Comparison of ENCODE assay signal across 8 cellular contexts in genomic region chr15:75738647-75739325, GRCh38. TPM values are rescaled to one million over a fixed set of nuclear protein-coding genes. Genes with fewer than 3 reads are reported as not detected.
DNase-seq lines count a peak whose midpoint lies in the region; ATAC-seq, FAIRE-seq and TF ChIP-seq lines count a peak whose summit lies in the region.

No MANE protein-coding gene starts in this region.

- DNase-seq in H54 (ENCODE audit: insufficient read length, low spot score) (peak; percentile 85), fibroblast of the aortic adventitia (ENCODE audit: low read depth) (peak; percentile 82)
- peak; percentile 80 for DNase-seq in activated effector memory CD4-positive, alpha-beta T cell treated with Interleukin-2 at 50 U/mL for 16 hours
- peak; percentile 92 for DNase-seq in stimulated activated naive CD8-positive, alpha-beta T cell treated with anti-CD3 and anti-CD28 coated beads, Interleukin-15, Interleukin-2, amounts not matched to agents 100 U/mL and 50 U/mL, for 24 hours

- H4K20me1 ChIP-seq in DOHH2 (ENCODE audit: control insufficient read depth, insufficient read depth, low read depth, low read length) (no peaks in the 10 kb centered on the region), Loucy (ENCODE audit: insufficient read depth, low read length, poor library complexity, severe bottlenecking) (no peaks in the 10 kb centered on the region), neural cell (ENCODE audit: insufficient read depth) (no peaks in the 10 kb centered on the region)

- TF ChIP-seq CTCF in DOHH2 (IDR thresholded peaks at IDR 0.05; ENCODE audit: low read depth, low read length, poor library complexity, severe bottlenecking) (no peak), Loucy (conservative IDR thresholded peaks at IDR 0.05; ENCODE audit: low read length) (no peak), fibroblast of the aortic adventitia (IDR thresholded peaks at IDR 0.05; ENCODE audit: insufficient read depth, low read length) (no peak), neural cell (IDR thresholded peaks at IDR 0.05; ENCODE audit: poor library complexity, severe bottlenecking) (no peak)

- peak; percentile 99 for ATAC-seq in stimulated activated naive CD8-positive, alpha-beta T cell treated with anti-CD3 and anti-CD28 coated beads, Interleukin-15, Interleukin-2, amounts not matched to agents 100 U/mL and 50 U/mL, for 24 hours

- 0 out of 2 replicates have a peak, but pooled peaks cover 5% of the 10 kb centered on the region for H3K27me3 ChIP-seq in DOHH2 (ENCODE audit: control insufficient read depth, low read length)
- H3K27me3 ChIP-seq in Loucy (ENCODE audit: insufficient read depth, low read length, poor library complexity, severe bottlenecking): no peaks in the 10 kb centered on the region
- peaks cover 16% of the 10 kb centered on the region for H3K27me3 ChIP-seq in neural cell (ENCODE audit: insufficient read depth, low read depth, low read length)

- TF ChIP-seq RAD21 in neural cell (conservative IDR thresholded peaks at IDR 0.05): no peak

- H3K9me2 ChIP-seq in DOHH2 (replicated peaks; ENCODE audit: control insufficient read depth, low read length): no peaks in the 10 kb centered on the region
- H3K9me2 ChIP-seq in Loucy (replicated peaks; ENCODE audit: low read depth, low read length): no peaks in the 10 kb centered on the region
- no peaks in the 10 kb centered on the region for H3K9me2 ChIP-seq in neural cell (ENCODE audit: insufficient read depth, low read length)

- peaks cover 16% of the 10 kb centered on the region for H3K4me1 ChIP-seq in DOHH2 (ENCODE audit: control insufficient read depth, low read length)
- H3K4me1 ChIP-seq in Loucy (ENCODE audit: insufficient read depth, low read length, poor library complexity, severe bottlenecking): peaks cover 7% of the 10 kb centered on the region

- H3K9me3 ChIP-seq in DOHH2 (ENCODE audit: control insufficient read depth, insufficient read depth, low read length) (no peaks in the 10 kb centered on the region), Loucy (ENCODE audit: insufficient read depth, low read depth, low read length) (no peaks in the 10 kb centered on the region), neural cell (ENCODE audit: low read length) (no peaks in the 10 kb centered on the region)

- H3K9ac ChIP-seq in Loucy (ENCODE audit: low read depth, low read length, poor library complexity, severe bottlenecking) (peak overlapping the region; percentile 73), neural cell (ENCODE audit: low read length) (peak overlapping the region; percentile 66)

- H3K4me3 ChIP-seq in DOHH2 (ENCODE audit: low read length) (peak overlapping the region; percentile 96), Loucy (ENCODE audit: low read length, poor library complexity, severe bottlenecking) (peak overlapping the region; percentile 91), fibroblast of the aortic adventitia (ENCODE audit: low read depth, low read length) (peak overlapping the region; percentile 71), neural cell (ENCODE audit: low read length) (peak overlapping the region; percentile 75)

- H3K36me3 ChIP-seq in DOHH2 (ENCODE audit: control insufficient read depth, low read length): no peaks in the 10 kb centered on the region
- H3K36me3 ChIP-seq in Loucy (ENCODE audit: insufficient read depth, low read length): no peaks in the 10 kb centered on the region
- H3K36me3 ChIP-seq in neural cell (ENCODE audit: insufficient read depth, low read length): no peaks in the 10 kb centered on the region

- H3K79me2 ChIP-seq in DOHH2 (ENCODE audit: control insufficient read depth, low read length): no peaks in the 10 kb centered on the region
- no peaks in the 10 kb centered on the region for H3K79me2 ChIP-seq in Loucy (ENCODE audit: insufficient read depth, low read length)
- no peaks in the 10 kb centered on the region for H3K79me2 ChIP-seq in neural cell (replicated peaks; ENCODE audit: insufficient read depth, low read length)

- TF ChIP-seq EP300 in neural cell (conservative IDR thresholded peaks at IDR 0.05; ENCODE audit: poor library complexity, severe bottlenecking): no peak

- H3K4me2 ChIP-seq in DOHH2 (ENCODE audit: low read length) (peak overlapping the region; percentile 100), Loucy (ENCODE audit: low read depth, low read length, poor library complexity, severe bottlenecking) (peak overlapping the region; percentile 97), neural cell (ENCODE audit: low read length) (no peak overlapping the region)

- H2AFZ ChIP-seq in Loucy (ENCODE audit: low read length) (peak overlapping the region; percentile 99; the same call in 1 of the 2 replicates), neural cell (ENCODE audit: low read depth, low read length) (peak overlapping the region; percentile 60)

- H3K27ac ChIP-seq in DOHH2 (ENCODE audit: low read depth, low read length) (no peak overlapping the region), neural cell (ENCODE audit: low read length) (no peak overlapping the region)

- no peaks in the 10 kb centered on the region for H3F3A ChIP-seq in DOHH2 (ENCODE audit: control insufficient read depth, insufficient read depth)
- no peaks in the 10 kb centered on the region for H3F3A ChIP-seq in Loucy (ENCODE audit: low read depth)
- no peaks in the 10 kb centered on the region for H3F3A ChIP-seq in neural cell (ENCODE audit: insufficient read depth, low read length, poor library complexity, severe bottlenecking)

- TF ChIP-seq POLR2A in H54 (IDR thresholded peaks at IDR 0.05; ENCODE audit: low read depth, low read length): no peak
- TF ChIP-seq POLR2A in Raji (IDR thresholded peaks at IDR 0.05; ENCODE audit: insufficient read depth, low read depth, low read length): peak; percentile 67; the same call in 1 of the 2 replicates

- no peak for FAIRE-seq in H54 (lab: Jason Lieb, UNC)

TF ChIP-seq in neural cell, 6 proteins besides CTCF, POLR2A, EP300 and RAD21:
- TF ChIP-seq EZH2 (IDR thresholded peaks at IDR 0.05; ENCODE audit: borderline replicate concordance, insufficient read depth, low read length, poor library complexity, severe bottlenecking) (no peak), MXI1 (conservative IDR thresholded peaks at IDR 0.05; ENCODE audit: poor library complexity, severe bottlenecking) (peak; percentile 47)

RNA-seq across cellular contexts. Expression of gene CSPG4, which starts 26.1 kb away (rescaled TPM):
- total RNA-seq in fibroblast of the aortic adventitia (ENCODE audit: low replicate concordance): 12.0 and 27.8 TPM in 2 replicates
- polyA plus RNA-seq in neural cell: not detected in 2 replicates
- polyA minus RNA-seq in neural cell: not detected in 2 replicates
